8 cellular contexts compared by ENCODE assay signal in the genomic region with DNA sequence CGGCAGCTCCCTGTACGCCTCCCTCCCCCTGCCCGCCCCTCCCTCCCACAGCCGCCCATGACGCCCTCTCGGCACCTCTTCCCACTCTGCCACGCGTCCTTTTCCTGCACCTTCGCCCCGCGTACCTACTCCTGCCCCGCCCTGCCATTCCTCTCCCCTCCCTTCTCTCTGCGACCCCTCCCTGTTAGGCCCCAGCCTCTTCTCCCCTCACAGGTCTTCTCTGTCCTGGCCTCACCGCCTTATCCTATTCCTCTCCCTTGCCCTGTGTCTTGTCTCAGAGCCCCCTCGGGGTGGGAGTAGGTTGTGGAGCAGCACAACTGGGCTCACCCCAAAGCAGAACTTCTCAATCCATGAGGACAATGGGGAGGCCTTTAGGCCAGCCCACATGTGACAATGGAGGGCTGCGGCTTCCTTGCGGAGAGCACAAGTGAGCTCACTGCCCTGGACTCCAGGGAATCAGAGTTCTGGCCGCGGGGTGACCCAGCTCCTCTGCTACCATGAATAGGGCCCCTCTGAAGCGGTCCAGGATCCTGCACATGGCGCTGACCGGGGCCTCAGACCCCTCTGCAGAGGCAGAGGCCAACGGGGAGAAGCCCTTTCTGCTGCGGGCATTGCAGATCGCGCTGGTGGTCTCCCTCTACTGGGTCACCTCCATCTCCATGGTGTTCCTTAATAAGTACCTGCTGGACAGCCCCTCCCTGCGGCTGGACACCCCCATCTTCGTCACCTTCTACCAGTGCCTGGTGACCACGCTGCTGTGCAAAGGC. TPM values are rescaled to one million over a fixed set of nuclear protein-coding genes. Genes with fewer than 3 reads are reported as not detected.
DNase-seq lines count a peak whose midpoint lies in the region; ATAC-seq and TF ChIP-seq lines count a peak whose summit lies in the region.

No MANE protein-coding gene starts in this region.

- intact Hi-C loops in PC-3 (cut with micrococcal nuclease) = loop anchor here (2.0 kb wide), 1 partner anchor 37 kb away; no protein-coding TSS in a partner anchor

- peaks cover 36% of the 10 kb centered on the region for H3K36me3 Mint-ChIP-seq in activated T-cell treated with anti-CD3 and anti-CD28 coated beads, Interleukin-2, amount 50 U/mL, for 24 hours (ENCODE audit: low read depth)

- H3K27me3 ChIP-seq in PC-3 (ENCODE audit: low read length) = no peaks in the 10 kb centered on the region
- no peaks in the 10 kb centered on the region for H3K27me3 ChIP-seq in lung (ENCODE audit: control insufficient read depth, insufficient read depth)
- no peaks in the 10 kb centered on the region for H3K27me3 ChIP-seq in thoracic aorta (replicated peaks; ENCODE audit: insufficient read depth)

- H3K4me3 ChIP-seq in PC-3 (ENCODE audit: low read length) (peak overlapping the region; percentile 91), coronary artery (peak overlapping the region; percentile 82), lung (peak overlapping the region; percentile 93), thoracic aorta (peak overlapping the region; percentile 99)

- H3K27me3 Mint-ChIP-seq in activated T-cell treated with anti-CD3 and anti-CD28 coated beads, Interleukin-2, amount 50 U/mL, for 24 hours = no peaks in the 10 kb centered on the region

- H3K79me2 ChIP-seq in PC-3 (ENCODE audit: low read length) = peaks cover 28% of the 10 kb centered on the region

- WGBS in lung, 2 donors = 18 to 29% methylated on average over 27 to 29 of the region's 29 CpGs

- H3K27ac ChIP-seq in PC-3 (ENCODE audit: low read length) (peak overlapping the region; percentile 20; the same call in 1 of the 2 replicates), coronary artery (peak overlapping the region; percentile 69 to 90), lung (ENCODE audit: low read depth in 1 of 2, low read length in 1 of 2) (peak overlapping the region; percentile 61 to 89), thoracic aorta (peak overlapping the region; percentile 82 to 88)

- TSS peak; percentile 44 for BruUV-seq in PC-3 (replicated peaks; lab: Mats Ljungman, UMichigan)

- TF ChIP-seq CTCF in PC-3 (conservative IDR thresholded peaks at IDR 0.05; ENCODE audit: low read depth, low read length) (no peak), coronary artery (IDR thresholded peaks at IDR 0.05) (no peak), lung (IDR thresholded peaks at IDR 0.05; ENCODE audit: control extremely low read depth, extremely low read depth) (no peak), thoracic aorta (IDR thresholded peaks at IDR 0.05) (no peak)

- no peaks in the 10 kb centered on the region for H3K9me2 ChIP-seq in PC-3 (replicated peaks; ENCODE audit: low read length)

- peaks cover 3% of the 10 kb centered on the region; the same call in 1 of the 2 replicates for H4K20me1 ChIP-seq in PC-3 (ENCODE audit: low read length)

- no peak for DNase-seq in activated T-cell treated with anti-CD3 and anti-CD28 coated beads, Interleukin-2, amount 50 U/mL, for 24 hours
- no peak for DNase-seq in activated T-cell treated with anti-CD3 and anti-CD28 coated beads for 4 hours
- peak; percentile 27 for DNase-seq in PC-3
- no peak for DNase-seq in coronary artery (ENCODE audit: low spot score)
- DNase-seq in lung (ENCODE audit: low spot score) = peak; percentile 54
- DNase-seq in thoracic aorta (ENCODE audit: low spot score) = no peak

- H3K9me3 Mint-ChIP-seq in activated T-cell treated with anti-CD3 and anti-CD28 coated beads, Interleukin-2, amount 50 U/mL, for 24 hours = no peaks in the 10 kb centered on the region

- ATAC-seq in HG02870 (IDR thresholded peaks at IDR 0.05; ENCODE audit: unreplicated experiment) = peak; percentile 28
- peak; percentile 42 for ATAC-seq in PC-3
- peak; percentile 20 for ATAC-seq in lung (ENCODE audit: insufficient read depth, low FRiP score)
- ATAC-seq in thoracic aorta (ENCODE audit: insufficient number of reproducible peaks, low FRiP score, low read depth) = peak; percentile 54
- no peak for ATAC-seq in GM18870 (IDR thresholded peaks at IDR 0.05; ENCODE audit: unreplicated experiment)

- H3K4me3 Mint-ChIP-seq in activated T-cell treated with anti-CD3 and anti-CD28 coated beads, Interleukin-2, amount 50 U/mL, for 24 hours = peak overlapping the region; percentile 89

- peak overlapping the region; percentile 98 for H3K4me2 ChIP-seq in PC-3 (ENCODE audit: low read length)

- CTCF ChIA-PET in PC-3 (lab: Charles Lee) = no interaction called here

- H3K36me3 ChIP-seq in PC-3 (ENCODE audit: low read depth, low read length) = 0 out of 2 replicates have a peak, but pooled peaks cover 4% of the 10 kb centered on the region
- H3K36me3 ChIP-seq in lung (ENCODE audit: control insufficient read depth in 2 of 2, insufficient read depth in 2 of 2, low read length in 2 of 2) = peaks cover 0 to 19% of the 10 kb centered on the region in 2 donors
- H3K36me3 ChIP-seq in thoracic aorta = peaks cover under 1% of the 10 kb centered on the region

- H3K4me1 Mint-ChIP-seq in activated T-cell treated with anti-CD3 and anti-CD28 coated beads, Interleukin-2, amount 50 U/mL, for 24 hours (ENCODE audit: low read depth) = peaks cover 47% of the 10 kb centered on the region

- peak overlapping the region; percentile 75 for H2AFZ ChIP-seq in PC-3 (ENCODE audit: low read length)

- peaks cover 26% of the 10 kb centered on the region for H3K4me1 ChIP-seq in PC-3 (ENCODE audit: insufficient read depth, low read length)
- H3K4me1 ChIP-seq in lung (ENCODE audit: control insufficient read depth in 2 of 2, insufficient read depth in 2 of 2, low read length in 2 of 2) = peaks cover 13 to 25% of the 10 kb centered on the region in 2 donors
- H3K4me1 ChIP-seq in thoracic aorta (ENCODE audit: control insufficient read depth in 1 of 2, low read depth in 2 of 2) = peaks cover 25 to 41% of the 10 kb centered on the region in 2 donors

- H3F3A ChIP-seq in PC-3 (ENCODE audit: low read length, unreplicated experiment) = no peaks in the 10 kb centered on the region

- POLR2A ChIA-PET in PC-3 (lab: Charles Lee; ENCODE audit: unreplicated experiment) = no interaction called here

- peak overlapping the region; percentile 68 for H3K9ac ChIP-seq in PC-3 (ENCODE audit: low read length)

- H3K27ac Mint-ChIP-seq in activated T-cell treated with anti-CD3 and anti-CD28 coated beads, Interleukin-2, amount 50 U/mL, for 24 hours = peak overlapping the region; percentile 90

- H3K9me3 ChIP-seq in PC-3 (ENCODE audit: low read length) = no peaks in the 10 kb centered on the region
- no peaks in the 10 kb centered on the region for H3K9me3 ChIP-seq in lung (ENCODE audit: control insufficient read depth in 2 of 2, insufficient read depth in 1 of 2, low read length in 1 of 2)
- no peaks in the 10 kb centered on the region for H3K9me3 ChIP-seq in thoracic aorta

RNA-seq across cellular contexts. Expression of gene SLC35C1, which starts 0.5 kb away (rescaled TPM):
- total RNA-seq in PC-3 (2014; rRNA removed) = 9.5 and 13.5 TPM in 2 replicates
- 10 to 100 TPM in 1 of 2 donors, 1 to 10 TPM in 1; 5.4 to 27.2 TPM for total RNA-seq in lung
- 10 to 100 TPM; 21.1 to 35.9 TPM for polyA plus RNA-seq in lung
- 10 to 100 TPM; 18.8 to 28.4 TPM for total RNA-seq in thoracic aorta

RNA-seq across cellular contexts. Expression of gene CRY2, which starts 41.8 kb away (rescaled TPM):
- total RNA-seq in PC-3 (2014; rRNA removed) (9.5 and 12.4 TPM in 2 replicates), lung (10 to 100 TPM; 51.5 to 55.0 TPM), thoracic aorta (10 to 100 TPM; 41.2 to 54.4 TPM)
- 10 to 100 TPM; 16.2 to 16.9 TPM for polyA plus RNA-seq in lung

Comparison
In these comparisons a context has a peak if more than half of its experiments do, and no peak if none do; other contexts are left out.
1. DNase-seq: peak in PC-3 (single experiment) and lung (single experiment); none in activated T-cell treated with anti-CD3 and anti-CD28 coated beads, Interleukin-2, amount 50 U/mL, for 24 hours (single experiment), activated T-cell treated with anti-CD3 and anti-CD28 coated beads for 4 hours (single experiment), coronary artery (single experiment) and thoracic aorta (single experiment).
2. H3K27ac ChIP-seq: peak in every context shown above with its lines; median percentile 85 in thoracic aorta; 80 in coronary artery; 75 in lung; 20 in PC-3.
3. Peak in every context shown above with its lines, with median percentiles within 50 percentile points of each other: H3K4me3 ChIP-seq.